ENCODE assay signal across 13 cellular contexts in the genomic region with DNA sequence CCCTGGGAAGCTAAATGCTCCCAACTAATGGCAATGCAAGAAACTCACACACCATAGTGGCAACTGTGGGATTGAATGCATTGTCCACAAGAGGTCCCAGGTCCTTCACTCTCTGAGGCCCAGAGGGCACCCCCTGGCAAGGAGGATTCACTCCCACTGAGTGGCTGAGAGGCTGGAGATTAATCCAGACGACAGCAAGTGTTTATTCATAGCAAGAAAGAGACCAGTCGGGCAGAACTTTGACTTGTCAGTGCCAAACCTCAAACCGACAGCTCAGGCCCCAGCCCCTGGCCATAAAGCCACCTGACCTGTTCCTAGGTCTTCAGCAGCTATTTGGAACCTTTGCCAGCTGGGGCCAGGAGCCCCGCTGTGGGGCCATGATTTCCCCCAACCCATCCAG. TPM values are rescaled to one million over a fixed set of nuclear protein-coding genes. Genes with fewer than 3 reads are reported as not detected.
DNase-seq lines count a peak whose midpoint lies in the region; ATAC-seq and TF ChIP-seq lines count a peak whose summit lies in the region.
"Had no signal": no experiment of that assay in that cellular context is flagged by ENCODE, and none has a peak within 500 bp of the region (broad histone marks: within the 10 kb centered on the region; RNA-seq: fewer than 3 reads in every experiment).

No MANE protein-coding gene starts in this region.

- no peak overlapping the region for H2BK15ac ChIP-seq in mesendoderm (replicated peaks; ENCODE audit: low read depth)

- no peaks in the 10 kb centered on the region for H3K79me1 ChIP-seq in mesendoderm (ENCODE audit: low read length)

- H3K9ac ChIP-seq in mesendoderm (ENCODE audit: low read length), result no peak overlapping the region
- H3K9ac ChIP-seq: KMS-11 had no signal

- peaks cover 27% of the 10 kb centered on the region for H3F3A ChIP-seq in PC-9 (ENCODE audit: insufficient read depth, low read depth)

- H3K18ac ChIP-seq in mesendoderm (ENCODE audit: low read length), result no peak overlapping the region

- H3K9me3 ChIP-seq in PC-9 (ENCODE audit: insufficient read depth, low read depth), result no peaks in the 10 kb centered on the region
- no peaks in the 10 kb centered on the region for H3K9me3 ChIP-seq in transverse colon

- WGBS in transverse colon (ENCODE audit: low coverage in 1 of 2), 2 donors, result 72% methylated on average over 4 of the region's 4 CpGs; no CpG with 5 or more reads in 1 of the 2 donors
- no CpG with 5 or more reads among the region's 4 CpGs for WGBS in mesendoderm (ENCODE audit: extremely low coverage, insufficient coverage, low lambda C conversion rate)

- H3K27me3 ChIP-seq in PC-9 (ENCODE audit: insufficient read depth, low read depth), result no peaks in the 10 kb centered on the region
- H3K27me3 ChIP-seq in transverse colon, result no peaks in the 10 kb centered on the region
- H3K27me3 ChIP-seq in mesendoderm (ENCODE audit: insufficient read depth, low read length, poor library complexity), result no peaks in the 10 kb centered on the region

- TF ChIP-seq POLR2A in transverse colon (IDR thresholded peaks at IDR 0.05), result no peak

- H3K27ac ChIP-seq in PC-9, result peak overlapping the region; percentile 84
- no peak overlapping the region for H3K27ac ChIP-seq in transverse colon
- no peak overlapping the region for H3K27ac ChIP-seq in mesendoderm (ENCODE audit: low read depth, low read length)
- H3K27ac ChIP-seq: coronary artery, KMS-11 had no signal

- no peak overlapping the region for H2BK5ac ChIP-seq in mesendoderm (ENCODE audit: low read length)

- H4K20me1 ChIP-seq in PC-9 (ENCODE audit: insufficient read depth), result no peaks in the 10 kb centered on the region

- H3K4me1 ChIP-seq in PC-9 (replicated peaks; ENCODE audit: insufficient read depth), result peaks cover 60% of the 10 kb centered on the region
- H3K4me1 ChIP-seq in transverse colon, result no peaks in the 10 kb centered on the region
- no peaks in the 10 kb centered on the region for H3K4me1 ChIP-seq in mesendoderm (ENCODE audit: control insufficient read depth, low read depth, low read length)

- no peak overlapping the region for H3K4ac ChIP-seq in mesendoderm (ENCODE audit: low read depth, low read length)

- H3K23ac ChIP-seq in mesendoderm (ENCODE audit: low read length), result no peak overlapping the region

- no peak overlapping the region; the same call in 1 of the 2 replicates for H2AFZ ChIP-seq in PC-9

- H4K8ac ChIP-seq in mesendoderm (ENCODE audit: low read depth, low read length), result no peak overlapping the region

- DNase-seq in GM12865 (ENCODE audit: low read depth), result peak; percentile 85
- DNase-seq in PC-9, result peak; percentile 52 to 92
- no peak for DNase-seq in HuH-7.5 (ENCODE audit: low spot score)
- DNase-seq in transverse colon, result no peak
- DNase-seq in mesendoderm, result no peak
- DNase-seq in germinal center (ENCODE audit: low spot score), result no peak
- DNase-seq: NCI-H524 treated with DMSO at 0.1 percent for 48 hours, T-helper 9 cell had no signal

- intact Hi-C loops in PC-9 (cut with micrococcal nuclease; ENCODE audit: unreplicated experiment), result loop anchor here (1.0 kb wide), 1 partner anchor 96 kb away; no protein-coding TSS in a partner anchor
- intact Hi-C loops in transverse colon (cut with DNase I; ENCODE audit: low total_unique reads), result no loop called here

- TF ChIP-seq EP300 in transverse colon (IDR thresholded peaks at IDR 0.05; ENCODE audit: low read depth), result no peak

- H3K79me2 ChIP-seq in PC-9 (ENCODE audit: low read depth) (no peaks in the 10 kb centered on the region), mesendoderm (ENCODE audit: control insufficient read depth, insufficient read depth, low read length) (no peaks in the 10 kb centered on the region)

- H3K56ac ChIP-seq in mesendoderm (ENCODE audit: low read length), result no peak overlapping the region

- in situ Hi-C loops in transverse colon (cut with MboI; ENCODE audit: low pct_ligation_motif_present in 1 of 4, low pct_unique_long_range_greater_than_20kb in 1 of 4, low sequenced_read_pairs in 3 of 4), result no loop called here

- H3K4me3 ChIP-seq in GM12865 (ENCODE audit: low read depth, low read length) (no peak overlapping the region), PC-9 (no peak overlapping the region), transverse colon (no peak overlapping the region), mesendoderm (ENCODE audit: low read length) (no peak overlapping the region)
- H3K4me3 ChIP-seq: coronary artery had no signal

- POLR2A ChIA-PET in PC-9 (lab: Charles Lee; ENCODE audit: unreplicated experiment), result no interaction called here

- H3K36me3 ChIP-seq in PC-9 (ENCODE audit: low read depth), result no peaks in the 10 kb centered on the region
- H3K36me3 ChIP-seq in transverse colon, result no peaks in the 10 kb centered on the region
- no peaks in the 10 kb centered on the region for H3K36me3 ChIP-seq in mesendoderm (ENCODE audit: control insufficient read depth, insufficient read depth, low read length)

- H4K5ac ChIP-seq in mesendoderm (ENCODE audit: low read length), result no peak overlapping the region

- no peak overlapping the region for H2AK5ac ChIP-seq in mesendoderm (ENCODE audit: low read length)

- ATAC-seq in GM19438 (IDR thresholded peaks at IDR 0.05; ENCODE audit: low read depth, unreplicated experiment), result peak; percentile 69
- ATAC-seq in HG02970 (IDR thresholded peaks at IDR 0.05; ENCODE audit: low FRiP score, unreplicated experiment), result peak; percentile 38

- CTCF ChIA-PET in PC-9 (lab: Charles Lee), result interaction anchor here (0.6 to 0.7 kb wide), 2 partner anchors 11 to 19 kb away, joined by 3 to 5 read pairs; no protein-coding TSS in a partner anchor

- TSS peak; percentile 33 for BruUV-seq in PC-9 (replicated peaks; lab: Mats Ljungman, UMichigan)

- H3K9me2 ChIP-seq in PC-9 (ENCODE audit: insufficient read depth), result no peaks in the 10 kb centered on the region

- TF ChIP-seq CTCF in GM12865 (IDR thresholded peaks at IDR 0.05; ENCODE audit: insufficient read depth, low read depth, low read length, missing control alignments) (no peak), PC-9 (conservative IDR thresholded peaks at IDR 0.05) (no peak), transverse colon (IDR thresholded peaks at IDR 0.05) (no peak)

- H2BK120ac ChIP-seq in mesendoderm (ENCODE audit: low read depth, low read length), result no peak overlapping the region

- peak overlapping the region; percentile 60 for H3K4me2 ChIP-seq in PC-9
- H3K4me2 ChIP-seq in mesendoderm (ENCODE audit: low read length), result no peak overlapping the region
- H3K4me2 ChIP-seq: KMS-11 had no signal

RNA-seq across cellular contexts. Expression of a gene that starts 54.5 kb away (rescaled TPM):
- not detected in 2 replicates for total RNA-seq in PC-9 (2021)
- total RNA-seq in transverse colon, result 10 to 100 TPM in 1 of 4 donors, 1 to 10 TPM in 3; 4.6 to 16.5 (median 7.5) TPM
- polyA plus RNA-seq in mesendoderm (2013, experiment 1 of 2), result not detected
- not detected for polyA plus RNA-seq in mesendoderm (2013, experiment 2 of 2)
- polyA plus RNA-seq: BJ had no signal

Comparison
In these comparisons a context has a peak if more than half of its experiments do, and no peak if none do; other contexts are left out.
1. DNase-seq: peak in GM12865 (single experiment) and PC-9 (2 of 2); none in HuH-7.5 (single experiment), transverse colon (single experiment), mesendoderm (single experiment) and germinal center (single experiment).